ENCODE assay signal across 9 cellular contexts in genomic region chr10:59175538-59176240, GRCh38. TPM values are rescaled to one million over a fixed set of nuclear protein-coding genes. Genes with fewer than 3 reads are reported as not detected.
A peak's percentile ranks its signal among the peaks of the same experiment; 100 is the strongest.
DNase-seq lines count a peak whose midpoint lies in the region; ATAC-seq and TF ChIP-seq lines count a peak whose summit lies in the region.
"Had no signal": no experiment of that assay in that cellular context is flagged by ENCODE, and none has a peak within 500 bp of the region (broad histone marks: within the 10 kb centered on the region; RNA-seq: fewer than 3 reads in every experiment).

No MANE protein-coding gene starts in this region.

- TF ChIP-seq POLR2A in lower leg skin (IDR thresholded peaks at IDR 0.05), result no peak

- H3K27ac ChIP-seq in ACC112 (ENCODE audit: low read depth, low read length) (no peak overlapping the region), dorsolateral prefrontal cortex (peak overlapping the region; percentile 75 to 99 (median 97))

- H3K4me3 ChIP-seq in ACC112 (ENCODE audit: low read depth, low read length), result peak overlapping the region; percentile 62
- H3K4me3 ChIP-seq in dorsolateral prefrontal cortex, result peak overlapping the region; percentile 62 to 93 (median 81)
- no peak overlapping the region for H3K4me3 ChIP-seq in lower leg skin (ENCODE audit: low read depth, poor library complexity, severe bottlenecking)

- peaks cover 3% of the 10 kb centered on the region for H3K36me3 Mint-ChIP-seq in nephron (ENCODE audit: low read depth)

- intact Hi-C loops in dorsolateral prefrontal cortex (cut with DNase I), result loop anchor here (2.0 to 10.0 kb wide), 10 partner anchors 48 to 409 kb away; partner anchors contain the start of gene FAM13C (in 1 of the 2)
- intact Hi-C loops in lower leg skin (cut with DNase I; ENCODE audit: low total_unique reads), result no loop called here

- H3K27me3 ChIP-seq in ACC112 (ENCODE audit: insufficient read depth, low read length) (peaks cover 73% of the 10 kb centered on the region), dorsolateral prefrontal cortex (no peaks in the 10 kb centered on the region)

- 12 to 14% methylated on average over 24 to 26 of the region's 26 CpGs for WGBS in lower leg skin, 2 donors

- peaks cover 11% of the 10 kb centered on the region for H3K4me1 Mint-ChIP-seq in nephron

- H3K27me3 Mint-ChIP-seq in nephron (ENCODE audit: low read depth), result peaks cover 22% of the 10 kb centered on the region

- H2AFZ ChIP-seq in ACC112 (ENCODE audit: low read length, unreplicated experiment), result no peak overlapping the region

- peaks cover 3% of the 10 kb centered on the region for H3K9me3 Mint-ChIP-seq in nephron

- TF ChIP-seq CTCF in dorsolateral prefrontal cortex (IDR thresholded peaks at IDR 0.05 in 54 of 56, conservative IDR thresholded peaks at IDR 0.05 in 2 of 56; ENCODE audit: low read depth in 1 of 56, partially characterized antibody in 56 of 56) (no peak), nephron (IDR thresholded peaks at IDR 0.05; ENCODE audit: unreplicated experiment in 3 of 3) (no peak), lower leg skin (IDR thresholded peaks at IDR 0.05) (no peak)

- H3K36me3 ChIP-seq in ACC112 (ENCODE audit: insufficient read depth, low read length), result no peaks in the 10 kb centered on the region

- H3K79me2 ChIP-seq in ACC112 (ENCODE audit: control insufficient read depth, insufficient read depth, low read length, unreplicated experiment), result no peaks in the 10 kb centered on the region

- ATAC-seq in HG03108 (IDR thresholded peaks at IDR 0.05; ENCODE audit: unreplicated experiment), result no peak

- DNase-seq in LHCN-M2 (ENCODE audit: low read depth) (peak; percentile 0), dorsolateral prefrontal cortex (peak; percentile 26 to 62 (median 54)), GM19240 (ENCODE audit: insufficient read length, low spot score) (no peak), dermis blood vessel endothelial cell (no peak), lower leg skin (ENCODE audit: low spot score in 2 of 2) (no peak)
- DNase-seq: T1000 had no signal

- peak overlapping the region; percentile 40 to 91 (median 85) for H3K27ac Mint-ChIP-seq in nephron

- peak overlapping the region; percentile 94 to 97 (median 95) for H3K4me3 Mint-ChIP-seq in nephron

- H3K4me1 ChIP-seq in ACC112 (ENCODE audit: control insufficient read depth, insufficient read depth, low read length, unreplicated experiment), result peaks cover 2% of the 10 kb centered on the region

RNA-seq across cellular contexts. Expression of gene PHYHIPL, which starts 0.8 kb away (rescaled TPM):
- 0.06 and 0.13 TPM in 2 replicates for total RNA-seq in LHCN-M2 (2014; rRNA removed)
- polyA plus RNA-seq in LHCN-M2 (2012), result not detected
- 100 to 1,000 TPM in 119 of 120 experiments, 10 to 100 TPM in 1; 87.4 to 225 (median 166) TPM for total RNA-seq in dorsolateral prefrontal cortex
- total RNA-seq in dermis blood vessel endothelial cell, result under 0.01 TPM in 1 of 2 replicates, not detected in the other
- under 1 TPM in 2 of 4 donors, not detected in 2; 0.10 to 0.29 TPM for total RNA-seq in lower leg skin

Comparison
In these comparisons a context has a peak if more than half of its experiments do, and no peak if none do; other contexts are left out.
1. DNase-seq: peak in LHCN-M2 (single experiment) and dorsolateral prefrontal cortex (10 of 10); none in GM19240 (single experiment), dermis blood vessel endothelial cell (single experiment) and lower leg skin (0 of 2).
2. RNA of gene PHYHIPL, which starts 0.8 kb away (total RNA-seq): 87.4 to 225 TPM in dorsolateral prefrontal cortex; 0.10 to 0.29 TPM in lower leg skin, 0.06 to 0.13 TPM in LHCN-M2 and under 0.01 TPM in dermis blood vessel endothelial cell; every median in the first group is over 10 times any median in the second.